In the genomic region with DNA sequence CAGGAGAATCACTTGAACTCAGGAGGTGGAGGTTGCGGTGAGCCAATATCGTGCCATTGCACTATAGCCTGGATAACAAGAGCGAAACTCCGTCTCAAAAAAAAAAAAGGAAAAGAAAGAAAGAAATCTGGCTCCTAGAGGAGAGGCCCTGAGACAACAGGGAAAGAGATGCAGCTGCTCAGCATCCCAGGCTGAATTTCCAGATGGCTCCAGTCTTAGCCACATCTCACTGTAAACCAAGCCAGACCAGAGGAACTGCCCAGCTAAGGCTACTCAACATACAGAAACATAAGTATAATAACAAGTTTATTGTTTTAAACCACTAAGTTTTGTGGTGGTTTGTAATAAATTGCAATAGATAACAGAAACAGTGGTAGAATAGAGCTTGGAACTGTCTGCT, we compare ENCODE assay signal across 27 cellular contexts.
"Had no signal": no experiment of that assay in that cellular context is flagged by ENCODE, and none has a peak within 500 bp of the region (broad histone marks: within the 10 kb centered on the region; RNA-seq: fewer than 3 reads in every experiment).

No MANE protein-coding gene starts in this region.

- H3K4me2 ChIP-seq: hepatocyte, smooth muscle cell had no signal

- H3K36me3 ChIP-seq: heart right ventricle, neutrophil, right lobe of liver, stomach, thyroid gland, transverse colon, upper lobe of left lung had no signal

- ATAC-seq: left lobe of liver; mucosa of descending colon; naive thymus-derived CD4-positive, alpha-beta T cell; natural killer cell treated with Interleukin-12 subunit alpha and Interleukin-12 subunit beta and Interleukin-15 and Interleukin-18, amount 100 ng/mL, for 72 hours; psoas muscle; right lobe of liver; stimulated activated memory B cell treated with anti-CD40 and anti-IgM and Interleukin-4, amounts not matched to agents 10 μg/mL and 1 μg/mL and 100 μg/mL, for 72 hours had no signal

- H2AFZ ChIP-seq: hepatocyte, parathyroid adenoma had no signal

- H3K4me3 ChIP-seq: heart right ventricle, hepatocyte, lung, mucosa of descending colon, psoas muscle, right lobe of liver, smooth muscle cell, stomach, testis, thyroid gland, transverse colon, upper lobe of left lung had no signal

- H3K27me3 ChIP-seq: heart right ventricle, hepatocyte, neutrophil, right lobe of liver, stomach, testis, thyroid gland, transverse colon, upper lobe of left lung had no signal

- H3K27ac ChIP-seq: heart right ventricle, hepatocyte, neutrophil, parathyroid adenoma, psoas muscle, right lobe of liver, stomach, testis, thyroid gland, transverse colon, upper lobe of left lung had no signal

- H3K9ac ChIP-seq: parathyroid adenoma had no signal

- DNase-seq: heart right ventricle; islet precursor cell; mesendoderm; midbrain; mucosa of descending colon; naive thymus-derived CD4-positive, alpha-beta T cell; occipital lobe; psoas muscle; right lobe of liver; stimulated activated CD4-positive, alpha-beta T cell treated with anti-CD3 and anti-CD28 coated beads, Interleukin-1b, Interleukin-23, amount 100 ng/mL, for 48 hours; stimulated activated CD4-positive, alpha-beta T cell treated with anti-CD3 and anti-CD28 coated beads, Interleukin-2, amount 100 ng/mL, for 48 hours; stimulated activated CD4-positive, alpha-beta T cell treated with anti-CD3 and anti-CD28 coated beads, Interleukin-4, amount 100 ng/mL, for 4 hours; stimulated activated CD8-positive, alpha-beta memory T cell treated with anti-CD3 and anti-CD28 coated beads, Interleukin-4, amount 100 ng/mL, for 48 hours; stimulated activated naive CD4-positive, alpha-beta T cell treated with Interleukin-2 at 50 U/mL for 16 hours; stomach; testis; thyroid gland; transverse colon; upper lobe of left lung had no signal

- H3K79me2 ChIP-seq: hepatocyte, parathyroid adenoma had no signal

- H3K4me1 ChIP-seq: psoas muscle, stomach, testis, thyroid gland, transverse colon, upper lobe of left lung had no signal

- H3K9me3 ChIP-seq: heart right ventricle, mucosa of descending colon, neutrophil, psoas muscle, right lobe of liver, stomach, testis, thyroid gland, transverse colon, upper lobe of left lung had no signal
